1 cellular context compared by ENCODE assay signal in the genomic region with DNA sequence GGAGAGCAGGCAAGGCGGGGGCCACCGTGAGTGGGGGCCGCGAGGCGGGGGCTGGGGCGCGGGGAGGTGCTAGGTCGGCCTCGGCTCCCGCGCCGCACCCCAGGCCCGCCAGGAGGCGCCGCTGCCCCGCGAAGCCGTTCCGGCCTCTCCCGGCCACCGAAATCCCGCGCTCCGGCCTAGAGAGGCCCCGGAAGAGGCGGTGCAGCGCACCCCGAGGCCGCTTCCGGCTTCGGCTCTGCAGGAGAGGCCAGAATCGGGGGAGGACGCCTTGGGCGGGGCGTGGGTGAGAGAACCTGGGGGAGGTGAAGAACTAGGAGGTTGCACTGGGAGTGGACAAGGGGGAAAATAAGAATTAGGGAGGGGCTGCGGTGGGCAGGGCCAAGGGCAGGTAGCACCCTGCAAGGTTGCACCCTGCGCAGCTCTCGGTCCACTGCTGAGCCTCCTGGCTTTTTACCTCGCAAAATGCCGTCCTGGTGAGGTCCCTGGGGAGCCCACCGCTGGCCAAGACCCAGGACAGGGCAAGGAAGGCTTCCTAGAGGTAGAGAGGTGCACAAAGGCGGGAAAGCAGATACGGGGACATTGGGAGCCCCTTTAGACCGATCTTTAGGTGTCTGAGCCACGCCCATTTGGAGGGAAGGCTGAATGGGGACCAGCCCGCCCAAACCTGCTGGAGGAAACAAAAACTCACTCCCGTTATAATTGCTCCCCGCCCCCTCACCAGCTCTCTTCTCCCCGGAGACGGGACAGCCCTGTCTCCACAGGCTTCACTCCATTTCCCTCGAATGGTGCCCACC.
TF ChIP-seq lines count a peak whose summit lies in the region.

No MANE protein-coding gene starts in this region.

TF ChIP-seq in HepG2, 621 proteins besides CTCF, POLR2A, EP300 and RAD21 (continued from another document and continues in another):
- TF ChIP-seq, protein P1, sequence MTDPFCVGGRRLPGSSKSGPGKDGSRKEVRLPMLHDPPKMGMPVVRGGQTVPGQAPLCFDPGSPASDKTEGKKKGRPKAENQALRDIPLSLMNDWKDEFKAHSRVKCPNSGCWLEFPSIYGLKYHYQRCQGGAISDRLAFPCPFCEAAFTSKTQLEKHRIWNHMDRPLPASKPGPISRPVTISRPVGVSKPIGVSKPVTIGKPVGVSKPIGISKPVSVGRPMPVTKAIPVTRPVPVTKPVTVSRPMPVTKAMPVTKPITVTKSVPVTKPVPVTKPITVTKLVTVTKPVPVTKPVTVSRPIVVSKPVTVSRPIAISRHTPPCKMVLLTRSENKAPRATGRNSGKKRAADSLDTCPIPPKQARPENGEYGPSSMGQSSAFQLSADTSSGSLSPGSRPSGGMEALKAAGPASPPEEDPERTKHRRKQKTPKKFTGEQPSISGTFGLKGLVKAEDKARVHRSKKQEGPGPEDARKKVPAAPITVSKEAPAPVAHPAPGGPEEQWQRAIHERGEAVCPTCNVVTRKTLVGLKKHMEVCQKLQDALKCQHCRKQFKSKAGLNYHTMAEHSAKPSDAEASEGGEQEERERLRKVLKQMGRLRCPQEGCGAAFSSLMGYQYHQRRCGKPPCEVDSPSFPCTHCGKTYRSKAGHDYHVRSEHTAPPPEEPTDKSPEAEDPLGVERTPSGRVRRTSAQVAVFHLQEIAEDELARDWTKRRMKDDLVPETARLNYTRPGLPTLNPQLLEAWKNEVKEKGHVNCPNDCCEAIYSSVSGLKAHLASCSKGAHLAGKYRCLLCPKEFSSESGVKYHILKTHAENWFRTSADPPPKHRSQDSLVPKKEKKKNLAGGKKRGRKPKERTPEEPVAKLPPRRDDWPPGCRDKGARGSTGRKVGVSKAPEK (CRISPR knock-in tag; IDR thresholded peaks at IDR 0.05; ENCODE audit: borderline replicate concordance): no peak
- TF ChIP-seq SP1 (IDR thresholded peaks at IDR 0.05): no peak
- peak; percentile 86 for TF ChIP-seq SP1 (CRISPR knock-in tag; IDR thresholded peaks at IDR 0.05)
- TF ChIP-seq PATZ1 (CRISPR knock-in tag; IDR thresholded peaks at IDR 0.05): peak; percentile 87
- TF ChIP-seq CREB1 (IDR thresholded peaks at IDR 0.05): no peak
- no peak for TF ChIP-seq CREB1 (CRISPR knock-in tag; IDR thresholded peaks at IDR 0.05)
- TF ChIP-seq MLLT10 (CRISPR knock-in tag; IDR thresholded peaks at IDR 0.05): no peak
- TF ChIP-seq, protein P2, sequence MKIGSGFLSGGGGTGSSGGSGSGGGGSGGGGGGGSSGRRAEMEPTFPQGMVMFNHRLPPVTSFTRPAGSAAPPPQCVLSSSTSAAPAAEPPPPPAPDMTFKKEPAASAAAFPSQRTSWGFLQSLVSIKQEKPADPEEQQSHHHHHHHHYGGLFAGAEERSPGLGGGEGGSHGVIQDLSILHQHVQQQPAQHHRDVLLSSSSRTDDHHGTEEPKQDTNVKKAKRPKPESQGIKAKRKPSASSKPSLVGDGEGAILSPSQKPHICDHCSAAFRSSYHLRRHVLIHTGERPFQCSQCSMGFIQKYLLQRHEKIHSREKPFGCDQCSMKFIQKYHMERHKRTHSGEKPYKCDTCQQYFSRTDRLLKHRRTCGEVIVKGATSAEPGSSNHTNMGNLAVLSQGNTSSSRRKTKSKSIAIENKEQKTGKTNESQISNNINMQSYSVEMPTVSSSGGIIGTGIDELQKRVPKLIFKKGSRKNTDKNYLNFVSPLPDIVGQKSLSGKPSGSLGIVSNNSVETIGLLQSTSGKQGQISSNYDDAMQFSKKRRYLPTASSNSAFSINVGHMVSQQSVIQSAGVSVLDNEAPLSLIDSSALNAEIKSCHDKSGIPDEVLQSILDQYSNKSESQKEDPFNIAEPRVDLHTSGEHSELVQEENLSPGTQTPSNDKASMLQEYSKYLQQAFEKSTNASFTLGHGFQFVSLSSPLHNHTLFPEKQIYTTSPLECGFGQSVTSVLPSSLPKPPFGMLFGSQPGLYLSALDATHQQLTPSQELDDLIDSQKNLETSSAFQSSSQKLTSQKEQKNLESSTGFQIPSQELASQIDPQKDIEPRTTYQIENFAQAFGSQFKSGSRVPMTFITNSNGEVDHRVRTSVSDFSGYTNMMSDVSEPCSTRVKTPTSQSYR (CRISPR knock-in tag; IDR thresholded peaks at IDR 0.05; ENCODE audit: borderline replicate concordance): peak; percentile 35; the same call in 1 of the 2 replicates
- TF ChIP-seq ZNF567 (CRISPR knock-in tag; IDR thresholded peaks at IDR 0.05; ENCODE audit: borderline replicate concordance): peak; percentile 70
- TF ChIP-seq ZGPAT (CRISPR knock-in tag; IDR thresholded peaks at IDR 0.05): peak; percentile 95
- no peak for TF ChIP-seq ZFP37 (CRISPR knock-in tag; IDR thresholded peaks at IDR 0.05; ENCODE audit: borderline replicate concordance)
- TF ChIP-seq ATF3 (CRISPR knock-in tag; IDR thresholded peaks at IDR 0.05): no peak; the same call in 1 of the 2 replicates
- TF ChIP-seq ZNF543 (CRISPR knock-in tag; IDR thresholded peaks at IDR 0.05): peak; percentile 44; the same call in 1 of the 2 replicates
- no peak for TF ChIP-seq ZNF17 (CRISPR knock-in tag; IDR thresholded peaks at IDR 0.05)
- peak; percentile 55; the same call in 1 of the 2 replicates for TF ChIP-seq TFE3 (CRISPR knock-in tag; IDR thresholded peaks at IDR 0.05)
- peak; percentile 58; the same call in 1 of the 2 replicates for TF ChIP-seq ZFP36L1 (CRISPR knock-in tag; IDR thresholded peaks at IDR 0.05)
- TF ChIP-seq RXRB (CRISPR knock-in tag; IDR thresholded peaks at IDR 0.05; ENCODE audit: borderline replicate concordance): peak; percentile 67; the same call in 1 of the 2 replicates
- TF ChIP-seq, protein P3, sequence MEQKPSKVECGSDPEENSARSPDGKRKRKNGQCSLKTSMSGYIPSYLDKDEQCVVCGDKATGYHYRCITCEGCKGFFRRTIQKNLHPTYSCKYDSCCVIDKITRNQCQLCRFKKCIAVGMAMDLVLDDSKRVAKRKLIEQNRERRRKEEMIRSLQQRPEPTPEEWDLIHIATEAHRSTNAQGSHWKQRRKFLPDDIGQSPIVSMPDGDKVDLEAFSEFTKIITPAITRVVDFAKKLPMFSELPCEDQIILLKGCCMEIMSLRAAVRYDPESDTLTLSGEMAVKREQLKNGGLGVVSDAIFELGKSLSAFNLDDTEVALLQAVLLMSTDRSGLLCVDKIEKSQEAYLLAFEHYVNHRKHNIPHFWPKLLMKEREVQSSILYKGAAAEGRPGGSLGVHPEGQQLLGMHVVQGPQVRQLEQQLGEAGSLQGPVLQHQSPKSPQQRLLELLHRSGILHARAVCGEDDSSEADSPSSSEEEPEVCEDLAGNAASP (CRISPR knock-in tag; IDR thresholded peaks at IDR 0.05; ENCODE audit: borderline replicate concordance): peak; percentile 69; the same call in 1 of the 2 replicates
- TF ChIP-seq GPBP1L1 (CRISPR knock-in tag; IDR thresholded peaks at IDR 0.05): no peak
- peak; percentile 86; the same call in 1 of the 2 replicates for TF ChIP-seq ZNF607 (CRISPR knock-in tag; IDR thresholded peaks at IDR 0.05; ENCODE audit: borderline replicate concordance)
- TF ChIP-seq ZFP36 (IDR thresholded peaks at IDR 0.05; ENCODE audit: borderline replicate concordance, low read depth, low read length, partially characterized antibody): no peak
- peak; percentile 95; the same call in 1 of the 2 replicates for TF ChIP-seq ZNF788 (CRISPR knock-in tag; IDR thresholded peaks at IDR 0.05; ENCODE audit: borderline replicate concordance)
- TF ChIP-seq HHEX (CRISPR knock-in tag; IDR thresholded peaks at IDR 0.05): no peak
- TF ChIP-seq ATF7-NPFF (CRISPR knock-in tag; IDR thresholded peaks at IDR 0.05; ENCODE audit: low read depth): peak; percentile 82; the same call in 1 of the 2 replicates
- TF ChIP-seq EED (CRISPR knock-in tag; IDR thresholded peaks at IDR 0.05): no peak; the same call in 1 of the 2 replicates
- TF ChIP-seq KDM3A (CRISPR knock-in tag; IDR thresholded peaks at IDR 0.05; ENCODE audit: low read depth): peak; percentile 75; the same call in 1 of the 2 replicates
- peak; percentile 72; the same call in 1 of the 2 replicates for TF ChIP-seq GTF3A (CRISPR knock-in tag; conservative IDR thresholded peaks at IDR 0.05)
- 0 out of 2 replicates have a peak, but pooled peaks have one; percentile 12 for TF ChIP-seq FOSL2 (CRISPR knock-in tag; IDR thresholded peaks at IDR 0.05)
- TF ChIP-seq KDM6A (CRISPR knock-in tag; IDR thresholded peaks at IDR 0.05; ENCODE audit: low read depth): no peak
- TF ChIP-seq, protein P4, sequence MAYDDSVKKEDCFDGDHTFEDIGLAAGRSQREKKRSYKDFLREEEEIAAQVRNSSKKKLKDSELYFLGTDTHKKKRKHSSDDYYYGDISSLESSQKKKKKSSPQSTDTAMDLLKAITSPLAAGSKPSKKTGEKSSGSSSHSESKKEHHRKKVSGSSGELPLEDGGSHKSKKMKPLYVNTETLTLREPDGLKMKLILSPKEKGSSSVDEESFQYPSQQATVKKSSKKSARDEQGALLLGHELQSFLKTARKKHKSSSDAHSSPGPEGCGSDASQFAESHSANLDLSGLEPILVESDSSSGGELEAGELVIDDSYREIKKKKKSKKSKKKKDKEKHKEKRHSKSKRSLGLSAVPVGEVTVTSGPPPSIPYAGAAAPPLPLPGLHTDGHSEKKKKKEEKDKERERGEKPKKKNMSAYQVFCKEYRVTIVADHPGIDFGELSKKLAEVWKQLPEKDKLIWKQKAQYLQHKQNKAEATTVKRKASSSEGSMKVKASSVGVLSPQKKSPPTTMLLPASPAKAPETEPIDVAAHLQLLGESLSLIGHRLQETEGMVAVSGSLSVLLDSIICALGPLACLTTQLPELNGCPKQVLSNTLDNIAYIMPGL (CRISPR knock-in tag; IDR thresholded peaks at IDR 0.05; ENCODE audit: borderline replicate concordance in 1 of 2, low read depth in 1 of 2): peak; percentile 88 to 92
- peak; percentile 86 for TF ChIP-seq ZNF639 (CRISPR knock-in tag; conservative IDR thresholded peaks at IDR 0.05)
- no peak for TF ChIP-seq GRHL1 (CRISPR knock-in tag; conservative IDR thresholded peaks at IDR 0.05)
- peak; percentile 75; the same call in 1 of the 2 replicates for TF ChIP-seq IRF2 (CRISPR knock-in tag; IDR thresholded peaks at IDR 0.05)
